ENCODE assay signal across 1 cellular context in the genomic region with DNA sequence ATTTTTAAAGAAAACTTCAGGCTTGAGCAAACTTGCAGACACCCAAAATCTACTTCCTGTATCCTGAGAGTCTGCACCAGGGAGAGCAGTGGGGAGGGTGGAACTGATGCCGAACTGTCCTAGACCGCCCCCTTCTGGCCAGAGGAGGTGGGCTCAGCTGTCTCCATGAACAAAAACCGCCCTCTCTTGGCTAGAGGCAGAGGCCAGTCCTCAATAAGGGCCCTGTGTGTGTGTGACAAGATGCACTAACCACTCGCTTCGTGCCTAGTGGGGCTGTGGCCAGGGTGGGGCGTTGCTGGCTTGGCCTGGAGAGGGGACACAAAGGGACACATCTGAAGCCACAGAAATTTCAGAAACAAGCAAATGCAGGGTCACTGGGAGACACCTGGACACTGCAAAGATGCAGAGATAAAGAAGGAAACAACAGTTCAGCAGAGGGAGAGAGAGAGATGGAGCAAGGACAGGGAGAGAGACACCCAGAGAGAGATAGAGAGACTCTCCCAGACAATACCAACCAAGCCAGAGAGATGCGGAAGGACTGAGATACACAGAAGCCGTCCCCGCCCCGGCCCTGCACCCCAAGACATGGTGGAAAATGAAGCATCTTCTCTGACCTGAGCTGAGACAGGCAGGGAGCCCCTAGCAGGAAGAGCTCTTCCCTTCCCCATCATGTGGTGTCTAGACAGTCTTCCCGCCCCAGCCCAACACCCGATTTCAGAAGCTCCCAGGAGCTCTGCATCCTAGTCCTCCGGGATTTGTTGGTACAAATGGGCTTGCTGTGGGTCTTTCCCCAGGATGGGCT.
TF ChIP-seq lines count a peak whose summit lies in the region.

No MANE protein-coding gene starts in this region.

TF ChIP-seq in K562, 482 proteins besides CTCF, POLR2A, EP300 and RAD21 (continued from another document and continues in another):
- TF ChIP-seq, protein P1, sequence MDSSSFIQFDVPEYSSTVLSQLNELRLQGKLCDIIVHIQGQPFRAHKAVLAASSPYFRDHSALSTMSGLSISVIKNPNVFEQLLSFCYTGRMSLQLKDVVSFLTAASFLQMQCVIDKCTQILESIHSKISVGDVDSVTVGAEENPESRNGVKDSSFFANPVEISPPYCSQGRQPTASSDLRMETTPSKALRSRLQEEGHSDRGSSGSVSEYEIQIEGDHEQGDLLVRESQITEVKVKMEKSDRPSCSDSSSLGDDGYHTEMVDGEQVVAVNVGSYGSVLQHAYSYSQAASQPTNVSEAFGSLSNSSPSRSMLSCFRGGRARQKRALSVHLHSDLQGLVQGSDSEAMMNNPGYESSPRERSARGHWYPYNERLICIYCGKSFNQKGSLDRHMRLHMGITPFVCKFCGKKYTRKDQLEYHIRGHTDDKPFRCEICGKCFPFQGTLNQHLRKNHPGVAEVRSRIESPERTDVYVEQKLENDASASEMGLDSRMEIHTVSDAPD (CRISPR knock-in tag; IDR thresholded peaks at IDR 0.05), result no peak
- TF ChIP-seq GATA2 (CRISPR knock-in tag; IDR thresholded peaks at IDR 0.05), result peak; percentile 70
- no peak for TF ChIP-seq POLR2G (IDR thresholded peaks at IDR 0.05; ENCODE audit: low read depth, low read length)
- TF ChIP-seq, protein P2, sequence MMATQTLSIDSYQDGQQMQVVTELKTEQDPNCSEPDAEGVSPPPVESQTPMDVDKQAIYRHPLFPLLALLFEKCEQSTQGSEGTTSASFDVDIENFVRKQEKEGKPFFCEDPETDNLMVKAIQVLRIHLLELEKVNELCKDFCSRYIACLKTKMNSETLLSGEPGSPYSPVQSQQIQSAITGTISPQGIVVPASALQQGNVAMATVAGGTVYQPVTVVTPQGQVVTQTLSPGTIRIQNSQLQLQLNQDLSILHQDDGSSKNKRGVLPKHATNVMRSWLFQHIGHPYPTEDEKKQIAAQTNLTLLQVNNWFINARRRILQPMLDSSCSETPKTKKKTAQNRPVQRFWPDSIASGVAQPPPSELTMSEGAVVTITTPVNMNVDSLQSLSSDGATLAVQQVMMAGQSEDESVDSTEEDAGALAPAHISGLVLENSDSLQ (IDR thresholded peaks at IDR 0.05), result no peak; the same call in 1 of the 2 replicates
- no peak for TF ChIP-seq HNRNPLL (IDR thresholded peaks at IDR 0.05; ENCODE audit: low read depth, low read length, poor library complexity, severe bottlenecking)
- TF ChIP-seq, protein P3, sequence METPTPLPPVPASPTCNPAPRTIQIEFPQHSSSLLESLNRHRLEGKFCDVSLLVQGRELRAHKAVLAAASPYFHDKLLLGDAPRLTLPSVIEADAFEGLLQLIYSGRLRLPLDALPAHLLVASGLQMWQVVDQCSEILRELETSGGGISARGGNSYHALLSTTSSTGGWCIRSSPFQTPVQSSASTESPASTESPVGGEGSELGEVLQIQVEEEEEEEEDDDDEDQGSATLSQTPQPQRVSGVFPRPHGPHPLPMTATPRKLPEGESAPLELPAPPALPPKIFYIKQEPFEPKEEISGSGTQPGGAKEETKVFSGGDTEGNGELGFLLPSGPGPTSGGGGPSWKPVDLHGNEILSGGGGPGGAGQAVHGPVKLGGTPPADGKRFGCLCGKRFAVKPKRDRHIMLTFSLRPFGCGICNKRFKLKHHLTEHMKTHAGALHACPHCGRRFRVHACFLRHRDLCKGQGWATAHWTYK (CRISPR knock-in tag; IDR thresholded peaks at IDR 0.05), result no peak
- TF ChIP-seq, protein P4, sequence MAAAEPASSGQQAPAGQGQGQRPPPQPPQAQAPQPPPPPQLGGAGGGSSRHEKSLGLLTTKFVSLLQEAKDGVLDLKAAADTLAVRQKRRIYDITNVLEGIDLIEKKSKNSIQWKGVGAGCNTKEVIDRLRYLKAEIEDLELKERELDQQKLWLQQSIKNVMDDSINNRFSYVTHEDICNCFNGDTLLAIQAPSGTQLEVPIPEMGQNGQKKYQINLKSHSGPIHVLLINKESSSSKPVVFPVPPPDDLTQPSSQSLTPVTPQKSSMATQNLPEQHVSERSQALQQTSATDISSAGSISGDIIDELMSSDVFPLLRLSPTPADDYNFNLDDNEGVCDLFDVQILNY (CRISPR knock-in tag; IDR thresholded peaks at IDR 0.05), result no peak
- TF ChIP-seq, protein P5, sequence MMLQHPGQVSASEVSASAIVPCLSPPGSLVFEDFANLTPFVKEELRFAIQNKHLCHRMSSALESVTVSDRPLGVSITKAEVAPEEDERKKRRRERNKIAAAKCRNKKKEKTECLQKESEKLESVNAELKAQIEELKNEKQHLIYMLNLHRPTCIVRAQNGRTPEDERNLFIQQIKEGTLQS (IDR thresholded peaks at IDR 0.05), result no peak
- TF ChIP-seq, protein P5 (CRISPR knock-in tag; conservative IDR thresholded peaks at IDR 0.05), result no peak
- TF ChIP-seq MYNN (IDR thresholded peaks at IDR 0.05), result peak; percentile 76
- TF ChIP-seq MYNN (CRISPR knock-in tag; IDR thresholded peaks at IDR 0.05), result no peak
- no peak for TF ChIP-seq ZNF583 (CRISPR knock-in tag; IDR thresholded peaks at IDR 0.05)
- TF ChIP-seq ESRRA (IDR thresholded peaks at IDR 0.05; ENCODE audit: borderline replicate concordance, low read depth), result peak; percentile 58; the same call in 1 of the 2 replicates
- TF ChIP-seq CBFA2T3 (IDR thresholded peaks at IDR 0.05), result no peak
- no peak for TF ChIP-seq BRCA1 (IDR thresholded peaks at IDR 0.05)
- TF ChIP-seq BRCA1 (CRISPR knock-in tag; IDR thresholded peaks at IDR 0.05), result no peak
- TF ChIP-seq PHB2 (IDR thresholded peaks at IDR 0.05; ENCODE audit: low read depth), result no peak
- TF ChIP-seq ZKSCAN1 (IDR thresholded peaks at IDR 0.05; ENCODE audit: low read depth, low read length), result peak; percentile 69
- peak in 1 of 2 experiments; percentile 80; a peak in 2 of 4 replicates for TF ChIP-seq RCOR1 (IDR thresholded peaks at IDR 0.05; ENCODE audit: borderline replicate concordance in 1 of 2, low read depth in 2 of 2, low read length in 2 of 2)
- TF ChIP-seq, protein P6, sequence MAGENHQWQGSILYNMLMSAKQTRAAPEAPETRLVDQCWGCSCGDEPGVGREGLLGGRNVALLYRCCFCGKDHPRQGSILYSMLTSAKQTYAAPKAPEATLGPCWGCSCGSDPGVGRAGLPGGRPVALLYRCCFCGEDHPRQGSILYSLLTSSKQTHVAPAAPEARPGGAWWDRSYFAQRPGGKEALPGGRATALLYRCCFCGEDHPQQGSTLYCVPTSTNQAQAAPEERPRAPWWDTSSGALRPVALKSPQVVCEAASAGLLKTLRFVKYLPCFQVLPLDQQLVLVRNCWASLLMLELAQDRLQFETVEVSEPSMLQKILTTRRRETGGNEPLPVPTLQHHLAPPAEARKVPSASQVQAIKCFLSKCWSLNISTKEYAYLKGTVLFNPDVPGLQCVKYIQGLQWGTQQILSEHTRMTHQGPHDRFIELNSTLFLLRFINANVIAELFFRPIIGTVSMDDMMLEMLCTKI (IDR thresholded peaks at IDR 0.05; ENCODE audit: partially characterized antibody), result no peak
- TF ChIP-seq CHD1 (IDR thresholded peaks at IDR 0.05; ENCODE audit: low read length), result no peak
- TF ChIP-seq GTF2F1 (IDR thresholded peaks at IDR 0.05; ENCODE audit: low read depth, low read length), result no peak
- TF ChIP-seq ZSCAN29 (IDR thresholded peaks at IDR 0.05), result no peak
- 0 out of 2 replicates have a peak, but pooled peaks have one; percentile 42 for TF ChIP-seq ETV5 (CRISPR knock-in tag; IDR thresholded peaks at IDR 0.05; ENCODE audit: low read depth)
- no peak for TF ChIP-seq BCL6 (CRISPR knock-in tag; IDR thresholded peaks at IDR 0.05)
- peak; percentile 87; the same call in 1 of the 2 replicates for TF ChIP-seq RB1 (IDR thresholded peaks at IDR 0.05; ENCODE audit: low read depth)
- no peak for TF ChIP-seq ILK (tag; IDR thresholded peaks at IDR 0.05; ENCODE audit: borderline replicate concordance, low read depth)
- 0 out of 2 replicates have a peak, but pooled peaks have one; percentile 19 for TF ChIP-seq RHOXF2B (CRISPR knock-in tag; conservative IDR thresholded peaks at IDR 0.05)
- no peak for TF ChIP-seq NONO (IDR thresholded peaks at IDR 0.05; ENCODE audit: low read depth in 2 of 2, low read length in 1 of 2)
- no peak for TF ChIP-seq ZNF785 (CRISPR knock-in tag; IDR thresholded peaks at IDR 0.05)
- no peak for TF ChIP-seq HNRNPL (IDR thresholded peaks at IDR 0.05; ENCODE audit: low read depth, low read length)
- TF ChIP-seq JUN (IDR thresholded peaks at IDR 0.05; ENCODE audit: borderline replicate concordance, low read depth, low read length), result 0 out of 2 replicates have a peak, but pooled peaks have one; percentile 8
- no peak for TF ChIP-seq JUN (CRISPR knock-in tag; IDR thresholded peaks at IDR 0.05; ENCODE audit: borderline replicate concordance)
- TF ChIP-seq ZNF644 (tag; IDR thresholded peaks at IDR 0.05; ENCODE audit: low read depth), result no peak
- TF ChIP-seq, protein P7, sequence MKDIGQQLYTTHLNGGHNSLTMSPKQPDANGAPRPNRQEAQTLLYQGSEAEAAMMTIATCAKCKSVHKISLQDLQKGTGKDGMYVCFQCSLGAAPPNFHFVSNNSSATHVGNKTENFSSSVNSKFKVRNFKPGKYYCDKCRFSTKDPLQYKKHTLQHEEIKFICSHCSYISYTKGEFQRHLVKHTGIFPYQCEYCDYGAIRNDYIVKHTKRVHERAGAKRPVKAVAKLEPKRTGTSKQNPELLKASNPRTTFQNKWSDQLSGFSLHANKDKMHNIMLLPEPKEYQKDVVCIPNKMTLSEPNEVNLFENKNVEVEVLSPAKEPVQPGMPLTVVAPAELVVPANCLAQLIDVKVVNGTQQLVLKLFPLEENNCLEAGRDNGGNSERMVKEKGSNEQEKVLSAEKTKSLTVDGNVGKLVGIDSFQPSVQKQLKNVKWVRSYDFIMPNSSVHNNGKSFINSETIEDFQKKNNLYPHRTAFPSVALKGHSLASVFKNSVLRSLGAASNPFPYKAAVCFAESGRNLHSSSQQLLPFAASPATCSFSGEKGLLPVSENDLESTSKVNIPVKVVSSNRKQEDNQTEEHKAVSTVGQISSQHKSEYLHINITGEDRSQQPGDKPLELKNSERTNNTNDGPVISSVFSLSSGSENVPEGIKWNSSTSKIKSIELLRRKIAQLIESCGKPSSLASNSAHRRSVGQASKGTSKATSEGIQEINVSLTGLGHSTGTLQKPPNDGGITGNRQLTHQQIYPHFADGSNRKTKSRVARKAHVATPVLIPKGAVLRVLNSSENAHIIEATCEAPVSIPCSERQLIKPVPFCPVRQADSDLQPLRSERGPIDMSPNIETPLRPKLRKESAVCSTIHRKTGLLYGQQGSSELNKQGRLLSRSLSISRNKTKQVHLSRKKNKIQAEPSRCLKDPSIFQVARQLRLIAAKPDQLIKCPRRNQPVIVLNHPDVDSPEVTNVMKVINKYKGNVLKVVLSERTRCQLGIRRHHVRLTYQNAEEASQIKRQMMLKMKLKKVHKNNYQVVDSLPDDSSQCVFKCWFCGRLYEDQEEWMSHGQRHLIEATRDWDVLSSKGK (CRISPR knock-in tag; IDR thresholded peaks at IDR 0.05), result no peak
- no peak for TF ChIP-seq RNF2 (IDR thresholded peaks at IDR 0.05)
- peak; percentile 84 for TF ChIP-seq ARID2 (IDR thresholded peaks at IDR 0.05)
- TF ChIP-seq KLF1 (tag; IDR thresholded peaks at IDR 0.05), result 0 out of 2 replicates have a peak, but pooled peaks have one; percentile 52
- TF ChIP-seq, protein P8, sequence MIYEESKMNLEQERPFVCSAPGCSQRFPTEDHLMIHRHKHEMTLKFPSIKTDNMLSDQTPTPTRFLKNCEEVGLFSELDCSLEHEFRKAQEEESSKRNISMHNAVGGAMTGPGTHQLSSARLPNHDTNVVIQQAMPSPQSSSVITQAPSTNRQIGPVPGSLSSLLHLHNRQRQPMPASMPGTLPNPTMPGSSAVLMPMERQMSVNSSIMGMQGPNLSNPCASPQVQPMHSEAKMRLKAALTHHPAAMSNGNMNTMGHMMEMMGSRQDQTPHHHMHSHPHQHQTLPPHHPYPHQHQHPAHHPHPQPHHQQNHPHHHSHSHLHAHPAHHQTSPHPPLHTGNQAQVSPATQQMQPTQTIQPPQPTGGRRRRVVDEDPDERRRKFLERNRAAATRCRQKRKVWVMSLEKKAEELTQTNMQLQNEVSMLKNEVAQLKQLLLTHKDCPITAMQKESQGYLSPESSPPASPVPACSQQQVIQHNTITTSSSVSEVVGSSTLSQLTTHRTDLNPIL (CRISPR knock-in tag; IDR thresholded peaks at IDR 0.05), result no peak
- no peak for TF ChIP-seq DNMT1 (IDR thresholded peaks at IDR 0.05)
- TF ChIP-seq, protein P9, sequence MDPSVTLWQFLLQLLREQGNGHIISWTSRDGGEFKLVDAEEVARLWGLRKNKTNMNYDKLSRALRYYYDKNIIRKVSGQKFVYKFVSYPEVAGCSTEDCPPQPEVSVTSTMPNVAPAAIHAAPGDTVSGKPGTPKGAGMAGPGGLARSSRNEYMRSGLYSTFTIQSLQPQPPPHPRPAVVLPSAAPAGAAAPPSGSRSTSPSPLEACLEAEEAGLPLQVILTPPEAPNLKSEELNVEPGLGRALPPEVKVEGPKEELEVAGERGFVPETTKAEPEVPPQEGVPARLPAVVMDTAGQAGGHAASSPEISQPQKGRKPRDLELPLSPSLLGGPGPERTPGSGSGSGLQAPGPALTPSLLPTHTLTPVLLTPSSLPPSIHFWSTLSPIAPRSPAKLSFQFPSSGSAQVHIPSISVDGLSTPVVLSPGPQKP (CRISPR knock-in tag; IDR thresholded peaks at IDR 0.05), result no peak
- TF ChIP-seq ELF1 (tag; IDR thresholded peaks at IDR 0.05), result peak; percentile 90
- TF ChIP-seq HNRNPK (IDR thresholded peaks at IDR 0.05; ENCODE audit: low read depth, low read length, poor library complexity, severe bottlenecking), result no peak
- TF ChIP-seq MEF2D (tag; conservative IDR thresholded peaks at IDR 0.05; ENCODE audit: low read depth), result no peak
- no peak for TF ChIP-seq CCAR2 (IDR thresholded peaks at IDR 0.05; ENCODE audit: low read depth, low read length)
- TF ChIP-seq, protein P10, sequence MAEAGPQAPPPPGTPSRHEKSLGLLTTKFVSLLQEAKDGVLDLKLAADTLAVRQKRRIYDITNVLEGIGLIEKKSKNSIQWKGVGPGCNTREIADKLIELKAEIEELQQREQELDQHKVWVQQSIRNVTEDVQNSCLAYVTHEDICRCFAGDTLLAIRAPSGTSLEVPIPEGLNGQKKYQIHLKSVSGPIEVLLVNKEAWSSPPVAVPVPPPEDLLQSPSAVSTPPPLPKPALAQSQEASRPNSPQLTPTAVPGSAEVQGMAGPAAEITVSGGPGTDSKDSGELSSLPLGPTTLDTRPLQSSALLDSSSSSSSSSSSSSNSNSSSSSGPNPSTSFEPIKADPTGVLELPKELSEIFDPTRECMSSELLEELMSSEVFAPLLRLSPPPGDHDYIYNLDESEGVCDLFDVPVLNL (CRISPR knock-in tag; IDR thresholded peaks at IDR 0.05; ENCODE audit: low read depth), result no peak
- no peak for TF ChIP-seq HMGN3 (IDR thresholded peaks at IDR 0.05; ENCODE audit: borderline replicate concordance, extremely low read depth, insufficient read length, low read depth, low read length)
- no peak for TF ChIP-seq SUPT5H (IDR thresholded peaks at IDR 0.05)
- TF ChIP-seq, protein P11, sequence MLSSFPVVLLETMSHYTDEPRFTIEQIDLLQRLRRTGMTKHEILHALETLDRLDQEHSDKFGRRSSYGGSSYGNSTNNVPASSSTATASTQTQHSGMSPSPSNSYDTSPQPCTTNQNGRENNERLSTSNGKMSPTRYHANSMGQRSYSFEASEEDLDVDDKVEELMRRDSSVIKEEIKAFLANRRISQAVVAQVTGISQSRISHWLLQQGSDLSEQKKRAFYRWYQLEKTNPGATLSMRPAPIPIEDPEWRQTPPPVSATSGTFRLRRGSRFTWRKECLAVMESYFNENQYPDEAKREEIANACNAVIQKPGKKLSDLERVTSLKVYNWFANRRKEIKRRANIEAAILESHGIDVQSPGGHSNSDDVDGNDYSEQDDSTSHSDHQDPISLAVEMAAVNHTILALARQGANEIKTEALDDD (IDR thresholded peaks at IDR 0.05), result no peak
- no peak for TF ChIP-seq TEAD2 (tag; IDR thresholded peaks at IDR 0.05)
